ENCODE assay signal across 13 cellular contexts in the genomic region with DNA sequence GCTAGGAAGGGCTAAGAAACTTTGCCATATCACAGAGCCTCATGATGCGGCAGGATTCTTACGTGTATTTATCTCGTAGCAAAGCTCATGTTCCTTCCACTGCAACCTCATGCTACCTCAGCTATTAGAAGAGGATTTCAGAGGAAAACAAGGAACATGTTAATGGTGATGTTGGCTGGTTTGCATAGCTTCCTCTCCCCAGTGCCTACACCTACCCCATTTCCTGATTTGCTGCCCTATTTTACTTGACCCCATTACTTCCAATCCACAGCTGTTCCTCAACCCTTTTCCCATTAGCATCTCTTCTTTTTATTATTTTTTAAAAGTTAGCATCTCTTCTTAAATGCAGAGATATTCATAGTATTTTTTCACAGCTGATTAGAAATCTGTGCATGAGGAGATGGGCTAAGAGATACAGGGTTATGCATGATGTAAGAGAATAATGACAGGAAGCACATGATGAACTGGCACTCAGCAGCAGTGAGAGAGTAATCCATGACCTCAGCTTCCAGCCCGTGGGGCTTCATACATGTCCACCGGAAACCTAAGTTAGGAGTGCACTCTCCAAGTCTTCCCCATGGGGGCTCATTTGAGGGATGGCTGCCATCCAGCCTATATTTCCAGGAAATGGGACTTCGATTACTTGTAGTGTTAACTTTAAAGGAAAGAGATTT.
DNase-seq lines count a peak whose midpoint lies in the region; ATAC-seq and TF ChIP-seq lines count a peak whose summit lies in the region.
"Had no signal": no experiment of that assay in that cellular context is flagged by ENCODE, and none has a peak within 500 bp of the region (broad histone marks: within the 10 kb centered on the region; RNA-seq: fewer than 3 reads in every experiment).

No MANE protein-coding gene starts in this region.

- H3K9me3 Mint-ChIP-seq in naive thymus-derived CD4-positive, alpha-beta T cell, result peaks cover 0 to 11% (median 2%) of the 10 kb centered on the region in 11 donors

- TF ChIP-seq CTCF in cardiac fibroblast (IDR thresholded peaks at IDR 0.05; ENCODE audit: low read depth, low read length), result no peak

- ATAC-seq in naive thymus-derived CD4-positive, alpha-beta T cell, result peak; percentile 85
- ATAC-seq in HG03025 (IDR thresholded peaks at IDR 0.05; ENCODE audit: low FRiP score, unreplicated experiment) (no peak), GM21390 (IDR thresholded peaks at IDR 0.05; ENCODE audit: unreplicated experiment) (no peak)

- no peak overlapping the region for H3K4me3 ChIP-seq in cardiac fibroblast (replicated peaks in 1 of 2; ENCODE audit: low read depth in 2 of 2, low read length in 2 of 2)
- no peak overlapping the region for H3K4me3 ChIP-seq in naive thymus-derived CD4-positive, alpha-beta T cell (ENCODE audit: low read length)
- H3K4me3 ChIP-seq: SJSA1 had no signal

- no peaks in the 10 kb centered on the region for H3K9me3 ChIP-seq in naive thymus-derived CD4-positive, alpha-beta T cell (ENCODE audit: control insufficient read depth in 2 of 3, low read length in 3 of 3)
- H3K9me3 ChIP-seq: SJSA1 had no signal

- peak overlapping the region in 4 of 10 donors; percentile 1 to 51 (median 33) for H3K4me3 Mint-ChIP-seq in naive thymus-derived CD4-positive, alpha-beta T cell
- H3K4me3 Mint-ChIP-seq: brain had no signal

- H3K27ac Mint-ChIP-seq in naive thymus-derived CD4-positive, alpha-beta T cell, result peak overlapping the region; percentile 44 to 89 (median 78)

- H3K36me3 ChIP-seq in naive thymus-derived CD4-positive, alpha-beta T cell (ENCODE audit: control insufficient read depth in 2 of 3, insufficient read depth in 3 of 3, low read length in 3 of 3), result no peaks in the 10 kb centered on the region
- H3K36me3 ChIP-seq: SJSA1 had no signal

- peaks cover 12% of the 10 kb centered on the region in 2 donors for H3K4me1 ChIP-seq in naive thymus-derived CD4-positive, alpha-beta T cell (ENCODE audit: control insufficient read depth in 2 of 2, insufficient read depth in 2 of 2, low read length in 2 of 2)

- H3K27me3 ChIP-seq in naive thymus-derived CD4-positive, alpha-beta T cell (ENCODE audit: control insufficient read depth in 2 of 2, insufficient read depth in 2 of 2, low read length in 2 of 2), result no peaks in the 10 kb centered on the region
- H3K27me3 ChIP-seq: SJSA1 had no signal

- H3K36me3 Mint-ChIP-seq in naive thymus-derived CD4-positive, alpha-beta T cell, result peaks cover 3 to 13% (median 6%) of the 10 kb centered on the region in 5 donors
- H3K36me3 Mint-ChIP-seq: brain had no signal

- H3K27ac ChIP-seq in naive thymus-derived CD4-positive, alpha-beta T cell (ENCODE audit: low read depth, low read length), result no peak overlapping the region
- H3K27ac ChIP-seq: SJSA1 had no signal

- intact Hi-C loops in naive thymus-derived CD4-positive, alpha-beta T cell (cut with micrococcal nuclease), result no loop called here

- DNase-seq in NCI-H2171 treated with DMSO at 0.1 percent for 48 hours (lab: John Stamatoyannopoulos, UW) (peak; percentile 32), NCI-H2171 (lab: John Stamatoyannopoulos, UW) (no peak), HT1080 (ENCODE audit: low read depth) (peak; percentile 34), cardiac fibroblast (ENCODE audit: low read depth in 2 of 2) (peak; percentile 27 to 43), cortex of kidney (lab: John Stamatoyannopoulos, UW) (no peak)
- peak in 1 of 9 donors; percentile 26 for DNase-seq in naive thymus-derived CD4-positive, alpha-beta T cell
- DNase-seq: erythroblast, KG1, NCI-H345 had no signal

- POLR2A ChIA-PET in naive thymus-derived CD4-positive, alpha-beta T cell (lab: Charles Lee), result interaction anchor here (0.8 to 2.3 kb wide), 10 partner anchors 10 to 229 kb away, joined by 3 to 6 read pairs (median 4); a partner anchor contains a TSS

- peaks cover 11 to 29% (median 25%) of the 10 kb centered on the region in 7 donors for H3K4me1 Mint-ChIP-seq in naive thymus-derived CD4-positive, alpha-beta T cell

- peaks cover 0 to 1% (median 0%) of the 10 kb centered on the region in 5 donors for H3K27me3 Mint-ChIP-seq in naive thymus-derived CD4-positive, alpha-beta T cell
- H3K27me3 Mint-ChIP-seq: brain had no signal

- CTCF ChIA-PET in naive thymus-derived CD4-positive, alpha-beta T cell (lab: Charles Lee), result interaction anchor here (0.7 to 1.8 kb wide), 6 partner anchors 9 to 222 kb away, joined by 3 to 8 read pairs (median 4); no protein-coding TSS in a partner anchor

Comparison
In these comparisons a context has a peak if more than half of its experiments do, and no peak if none do; other contexts are left out.
1. DNase-seq: peak in NCI-H2171 treated with DMSO at 0.1 percent for 48 hours (single experiment), HT1080 (single experiment) and cardiac fibroblast (2 of 2); none in NCI-H2171 (single experiment) and cortex of kidney (single experiment).